10 cellular contexts compared by ENCODE assay signal in the genomic region with DNA sequence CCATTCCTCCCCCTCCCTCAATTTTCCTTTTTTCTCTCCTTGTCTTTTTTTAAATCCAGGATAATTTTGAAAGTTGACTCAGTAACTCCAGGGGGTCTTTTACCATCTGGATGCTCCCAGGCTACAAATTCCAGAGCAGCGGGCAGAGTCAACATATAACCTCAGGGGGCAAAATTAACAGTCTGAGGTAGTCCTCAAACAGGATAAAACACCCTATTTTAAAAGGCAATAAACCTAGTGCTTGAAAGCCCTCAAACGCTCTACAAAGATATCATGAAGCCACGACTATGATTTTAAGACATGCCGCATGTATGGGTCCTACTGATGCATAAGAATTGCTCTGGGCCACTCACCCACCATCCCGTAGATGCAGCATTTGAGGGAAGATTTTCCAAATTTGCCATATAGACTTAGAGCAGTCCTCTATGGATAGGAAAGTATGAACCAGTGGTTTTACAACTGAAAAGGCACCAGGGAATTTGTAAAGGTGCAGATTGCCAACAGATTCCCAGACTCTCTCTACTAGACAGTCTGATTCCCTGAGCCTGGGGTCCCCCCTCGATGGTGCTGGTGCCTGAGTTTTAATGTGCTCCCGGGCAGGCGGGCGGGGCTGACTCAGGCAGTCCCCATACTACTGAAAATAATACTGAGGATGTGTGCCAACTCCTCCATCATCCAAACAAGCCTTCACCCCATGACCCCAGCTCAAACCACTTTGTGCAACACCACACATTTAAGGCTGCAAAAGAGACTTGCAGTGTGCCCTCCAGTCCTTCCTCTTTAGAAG. TPM values are rescaled to one million over a fixed set of nuclear protein-coding genes. Genes with fewer than 3 reads are reported as not detected.
A peak's percentile ranks its signal among the peaks of the same experiment; 100 is the strongest.
DNase-seq lines count a peak whose midpoint lies in the region; ATAC-seq, FAIRE-seq and TF ChIP-seq lines count a peak whose summit lies in the region.
"Had no signal": no experiment of that assay in that cellular context is flagged by ENCODE, and none has a peak within 500 bp of the region (broad histone marks: within the 10 kb centered on the region; RNA-seq: fewer than 3 reads in every experiment).

No MANE protein-coding gene starts in this region.

- peaks cover 19% of the 10 kb centered on the region for H3K79me1 ChIP-seq in mesendoderm (ENCODE audit: low read length)

- H3K36me3 ChIP-seq in Caco-2 (ENCODE audit: control insufficient read depth, insufficient read depth, low read length) (no peaks in the 10 kb centered on the region), Karpas-422 (ENCODE audit: insufficient read depth, low read length) (no peaks in the 10 kb centered on the region; the same call in 1 of the 2 replicates), astrocyte (ENCODE audit: insufficient read depth, low read length) (no peaks in the 10 kb centered on the region), mesendoderm (ENCODE audit: control insufficient read depth, insufficient read depth, low read length) (no peaks in the 10 kb centered on the region), thyroid gland (no peaks in the 10 kb centered on the region)

- TF ChIP-seq POLR2A in thyroid gland (IDR thresholded peaks at IDR 0.05), result no peak

- no TSS peak for BruUV-seq in Caco-2 (replicated peaks; lab: Mats Ljungman, UMichigan)

- H3K9me2 ChIP-seq in Karpas-422 (replicated peaks; ENCODE audit: insufficient read depth, low read length), result no peaks in the 10 kb centered on the region

- CTCF ChIA-PET in Caco-2 (lab: Charles Lee), result no interaction called here

- H3K27ac ChIP-seq in Karpas-422 (ENCODE audit: low read length) (no peak overlapping the region), astrocyte (ENCODE audit: low read depth, low read length) (peak overlapping the region; percentile 19), mesendoderm (ENCODE audit: low read depth, low read length) (peak overlapping the region; percentile 67), thyroid gland (no peak overlapping the region)

- peak overlapping the region; percentile 37 for H3K4ac ChIP-seq in mesendoderm (ENCODE audit: low read depth, low read length)

- H3K9me3 ChIP-seq in Caco-2 (peaks cover 6% of the 10 kb centered on the region; the same call in 1 of the 2 replicates), Karpas-422 (ENCODE audit: low read length) (peaks cover 3% of the 10 kb centered on the region; the same call in 1 of the 2 replicates), astrocyte (ENCODE audit: insufficient read depth, low read depth, low read length) (no peaks in the 10 kb centered on the region), thyroid gland (no peaks in the 10 kb centered on the region)

- POLR2A ChIA-PET in Caco-2 (lab: Charles Lee), result no interaction called here

- H3K27ac Mint-ChIP-seq in Caco-2 (ENCODE audit: unreplicated experiment), result peak overlapping the region; percentile 61
- H3K27ac Mint-ChIP-seq in astrocyte (ENCODE audit: unreplicated experiment), result peak overlapping the region; percentile 85

- H3K79me2 ChIP-seq in Karpas-422 (ENCODE audit: low read length), result no peaks in the 10 kb centered on the region
- peaks cover 99% of the 10 kb centered on the region for H3K79me2 ChIP-seq in astrocyte (ENCODE audit: insufficient read depth, low read length)
- peaks cover 74% of the 10 kb centered on the region for H3K79me2 ChIP-seq in mesendoderm (ENCODE audit: control insufficient read depth, insufficient read depth, low read length)

- H3K23ac ChIP-seq in mesendoderm (ENCODE audit: low read length), result no peak overlapping the region

- H3K36me3 Mint-ChIP-seq in Caco-2 (ENCODE audit: insufficient read depth, unreplicated experiment) (peaks cover 75% of the 10 kb centered on the region), astrocyte (ENCODE audit: low read depth, unreplicated experiment) (peaks cover 8% of the 10 kb centered on the region)

- peak overlapping the region; percentile 22 for H3K4me3 Mint-ChIP-seq in Caco-2 (ENCODE audit: unreplicated experiment)
- H3K4me3 Mint-ChIP-seq in astrocyte (ENCODE audit: unreplicated experiment), result peak overlapping the region; percentile 35

- no peak overlapping the region for H4K8ac ChIP-seq in mesendoderm (ENCODE audit: low read depth, low read length)

- H4K20me1 ChIP-seq in Karpas-422 (ENCODE audit: insufficient read depth, low read depth, low read length), result no peaks in the 10 kb centered on the region
- peaks cover 75% of the 10 kb centered on the region for H4K20me1 ChIP-seq in astrocyte (ENCODE audit: insufficient read depth, low read length)

- H3K27me3 Mint-ChIP-seq in Caco-2 (ENCODE audit: insufficient read depth, unreplicated experiment), result no peaks in the 10 kb centered on the region
- no peaks in the 10 kb centered on the region for H3K27me3 Mint-ChIP-seq in astrocyte (ENCODE audit: low read depth, unreplicated experiment)

- H3K9me3 Mint-ChIP-seq in Caco-2 (ENCODE audit: unreplicated experiment), result peaks cover 24% of the 10 kb centered on the region
- peaks cover 3% of the 10 kb centered on the region for H3K9me3 Mint-ChIP-seq in astrocyte (ENCODE audit: unreplicated experiment)

- peak overlapping the region; percentile 43 for H2AK5ac ChIP-seq in mesendoderm (ENCODE audit: low read length)

- intact Hi-C loops in Caco-2 (cut with micrococcal nuclease; ENCODE audit: unreplicated experiment) (no loop called here), thyroid gland (cut with DNase I) (no loop called here)

- H3K9ac ChIP-seq in Karpas-422 (ENCODE audit: low read length) (no peak overlapping the region), astrocyte (ENCODE audit: low read length) (peak overlapping the region; percentile 59), mesendoderm (ENCODE audit: low read length) (peak overlapping the region; percentile 5)

- H4K5ac ChIP-seq in mesendoderm (ENCODE audit: low read length), result no peak overlapping the region

- no peak overlapping the region for H2BK15ac ChIP-seq in mesendoderm (replicated peaks; ENCODE audit: low read depth)

- H2BK5ac ChIP-seq in mesendoderm (ENCODE audit: low read length), result peak overlapping the region; percentile 81

- H3K4me1 ChIP-seq in Caco-2, result peaks cover 55% of the 10 kb centered on the region
- H3K4me1 ChIP-seq in Karpas-422 (ENCODE audit: low read length), result peaks cover 24% of the 10 kb centered on the region
- peaks cover 51% of the 10 kb centered on the region for H3K4me1 ChIP-seq in astrocyte (ENCODE audit: insufficient read depth, low read length)
- peaks cover 23% of the 10 kb centered on the region for H3K4me1 ChIP-seq in mesendoderm (ENCODE audit: control insufficient read depth, low read depth, low read length)
- peaks cover 8 to 21% of the 10 kb centered on the region in 2 donors for H3K4me1 ChIP-seq in thyroid gland

- no peak for FAIRE-seq in astrocyte (lab: Jason Lieb, UNC)
- FAIRE-seq: colon had no signal

- DNase-seq in Caco-2 (no peak), Karpas-422 (no peak), astrocyte (ENCODE audit: low read depth) (peak; percentile 71), mesendoderm (peak; percentile 86), NCI-H82 treated with DMSO at 0.1 percent for 48 hours (lab: John Stamatoyannopoulos, UW; ENCODE audit: unreplicated experiment) (no peak), thyroid gland (no peak)
- DNase-seq: nucleus accumbens had no signal

- H3K4me3 ChIP-seq in Caco-2 (ENCODE audit: low read depth, low read length), result no peak overlapping the region
- H3K4me3 ChIP-seq in Karpas-422 (ENCODE audit: low read length), result no peak overlapping the region
- no peak overlapping the region for H3K4me3 ChIP-seq in astrocyte (ENCODE audit: insufficient read depth, low read depth, low read length)
- H3K4me3 ChIP-seq in mesendoderm (ENCODE audit: low read length), result no peak overlapping the region
- H3K4me3 ChIP-seq in thyroid gland (replicated peaks in 1 of 3), result no peak overlapping the region

- H3K18ac ChIP-seq in mesendoderm (ENCODE audit: low read length), result peak overlapping the region; percentile 72

- H3K4me1 Mint-ChIP-seq in Caco-2 (ENCODE audit: low read depth, unreplicated experiment), result peaks cover 48% of the 10 kb centered on the region
- peaks cover 76% of the 10 kb centered on the region for H3K4me1 Mint-ChIP-seq in astrocyte (ENCODE audit: low read depth, unreplicated experiment)

- TF ChIP-seq CTCF in Caco-2 (IDR thresholded peaks at IDR 0.05; ENCODE audit: insufficient read depth in 1 of 2, low read depth in 1 of 2, low read length in 1 of 2, severe bottlenecking in 1 of 2, unreplicated experiment in 1 of 2) (no peak), astrocyte (IDR thresholded peaks at IDR 0.05; ENCODE audit: insufficient read depth, low read depth, low read length) (no peak), thyroid gland (IDR thresholded peaks at IDR 0.05) (no peak)

- ATAC-seq in HG03196 (IDR thresholded peaks at IDR 0.05; ENCODE audit: unreplicated experiment) (no peak), HG03175 (IDR thresholded peaks at IDR 0.05; ENCODE audit: unreplicated experiment) (no peak)

- H2BK120ac ChIP-seq in mesendoderm (ENCODE audit: low read depth, low read length), result peak overlapping the region; percentile 63

- peak overlapping the region; percentile 66 for H3K56ac ChIP-seq in mesendoderm (ENCODE audit: low read length)

- H3K27me3 ChIP-seq in Caco-2 (replicated peaks; ENCODE audit: control insufficient read depth, insufficient read depth, low read length) (no peaks in the 10 kb centered on the region), Karpas-422 (ENCODE audit: low read length) (no peaks in the 10 kb centered on the region), astrocyte (ENCODE audit: insufficient read depth, low read length) (no peaks in the 10 kb centered on the region), mesendoderm (ENCODE audit: insufficient read depth, low read length, poor library complexity) (no peaks in the 10 kb centered on the region), thyroid gland (no peaks in the 10 kb centered on the region)

- H2AFZ ChIP-seq in Karpas-422 (ENCODE audit: low read length) (peak overlapping the region; percentile 55; the same call in 1 of the 2 replicates), astrocyte (ENCODE audit: low read depth, low read length) (no peak overlapping the region)

- no CpG with 5 or more reads among the region's 9 CpGs for WGBS in mesendoderm (ENCODE audit: extremely low coverage, insufficient coverage, low lambda C conversion rate)
- WGBS in thyroid gland, 2 donors, result 78 to 88% methylated on average over 5 to 9 of the region's 9 CpGs

- H3K4me2 ChIP-seq in Karpas-422 (ENCODE audit: low read depth, low read length, poor library complexity, severe bottlenecking) (no peak overlapping the region), astrocyte (ENCODE audit: low read length) (peak overlapping the region; percentile 78), mesendoderm (ENCODE audit: low read length) (peak overlapping the region; percentile 32)

RNA-seq across cellular contexts. Expression of gene PTPN14, which starts 37.2 kb away (rescaled TPM):
- total RNA-seq in Caco-2 (2022) (103 and 108 TPM in 2 replicates), astrocyte (154 and 177 TPM in 2 replicates), thyroid gland (10 to 100 TPM; 28.1 to 33.4 (median 31.8) TPM)
- total RNA-seq in Karpas-422 (2014; rRNA removed; shearing (Covaris generic); ENCODE audit: low replicate concordance), result 0.40 and 0.56 TPM in 2 replicates
- 39.3 TPM for polyA plus RNA-seq in mesendoderm (2013, experiment 1 of 2)
- polyA plus RNA-seq in mesendoderm (2013, experiment 2 of 2), result 38.7 TPM

Comparison
In these comparisons a context has a peak if more than half of its experiments do, and no peak if none do; other contexts are left out.
1. DNase-seq: peak in astrocyte (single experiment) and mesendoderm (single experiment); none in Caco-2 (0 of 2), Karpas-422 (single experiment), NCI-H82 treated with DMSO at 0.1 percent for 48 hours (single experiment) and thyroid gland (0 of 2).
2. H3K27ac ChIP-seq: peak in astrocyte (single experiment) and mesendoderm (single experiment); none in Karpas-422 (single experiment) and thyroid gland (0 of 3).
3. RNA of gene PTPN14, which starts 37.2 kb away (total RNA-seq): 154 to 177 TPM in astrocyte, 103 to 108 TPM in Caco-2 and 28.1 to 33.4 TPM in thyroid gland; 0.40 to 0.56 TPM in Karpas-422; every median in the first group is over 10 times any median in the second.